8 cellular contexts compared by ENCODE assay signal in genomic region chr11:65132238-65132987, GRCh38. TPM values are rescaled to one million over a fixed set of nuclear protein-coding genes. Genes with fewer than 3 reads are reported as not detected.
DNase-seq lines count a peak whose midpoint lies in the region; ATAC-seq and TF ChIP-seq lines count a peak whose summit lies in the region.

No MANE protein-coding gene starts in this region.

- H3K27me3 ChIP-seq in lower lobe of right lung (ENCODE audit: low read depth) (no peaks in the 10 kb centered on the region), HAP-1 (ENCODE audit: low read depth) (no peaks in the 10 kb centered on the region)

- CTCF ChIA-PET in AG04449 (lab: Yijun Ruan, JAX) (interaction anchor here (0.7 to 1.8 kb wide), 6 partner anchors 11 to 22 kb away, joined by 3 to 4 read pairs (median 3); no protein-coding TSS in a partner anchor), RWPE1 (lab: Yijun Ruan, JAX) (interaction anchor here (0.5 kb wide), 1 partner anchor 74 kb away, joined by 3 read pairs; the partner anchor contains the start of gene NAALADL1)

- in situ Hi-C loops in HAP-1 (cut with MboI; ENCODE audit: low sequenced_read_pairs) (no loop called here), ACHN (cut with HindIII; ENCODE audit: low pct_ligation_motif_present, low pct_unique_long_range_greater_than_20kb, low sequenced_read_pairs) (no loop called here)

- H3K36me3 ChIP-seq in lower lobe of right lung (peaks cover 57% of the 10 kb centered on the region), HAP-1 (replicated peaks) (peaks cover 44% of the 10 kb centered on the region)

- H3K4me3 ChIP-seq in AG04449 (ENCODE audit: low read depth, low read length) (peak overlapping the region; percentile 95; the same call in 1 of the 2 replicates), lower lobe of right lung (peak overlapping the region; percentile 98), HAP-1 (no peak overlapping the region)

- H3K9me3 ChIP-seq in lower lobe of right lung (no peaks in the 10 kb centered on the region), HAP-1 (no peaks in the 10 kb centered on the region)

- DNase-seq in AG04449 (ENCODE audit: low read depth, low spot score) (no peak), RWPE1 (ENCODE audit: low spot score) (no peak), lower lobe of right lung (no peak), HAP-1 (ENCODE audit: low spot score in 2 of 2) (no peak), globus pallidus (ENCODE audit: low spot score) (no peak), ACHN (no peak)
- no peak for DNase-seq in activated CD4-positive, CD25-positive, alpha-beta regulatory T cell treated with anti-CD3 and anti-CD28 coated beads, Interleukin-2, amount 50 U/mL, for 72 hours

- peak overlapping the region; percentile 96 for H3K27ac ChIP-seq in RWPE1
- H3K27ac ChIP-seq in lower lobe of right lung = peak overlapping the region; percentile 99

- ATAC-seq in GM19324 (IDR thresholded peaks at IDR 0.05; ENCODE audit: low FRiP score, unreplicated experiment) (peak; percentile 39), lower lobe of right lung (no peak)

- POLR2A ChIA-PET in AG04449 (lab: Yijun Ruan, JAX) (interaction anchor here (2.4 kb wide), 1 partner anchor 10 kb away, joined by 12 read pairs; the partner anchor contains the start of genes FAU and MRPL49), RWPE1 (lab: Yijun Ruan, JAX; ENCODE audit: low non-redundant PET) (interaction anchor here (2.7 kb wide), 1 partner anchor 11 kb away, joined by 9 read pairs; the partner anchor contains the start of genes FAU and MRPL49)

- intact Hi-C loops in lower lobe of right lung (cut with DNase I) = no loop called here

- TF ChIP-seq CTCF in AG04449 (IDR thresholded peaks at IDR 0.05; ENCODE audit: insufficient read depth, low read length, missing control alignments) (no peak), RWPE1 (conservative IDR thresholded peaks at IDR 0.05; ENCODE audit: low read depth) (no peak), lower lobe of right lung (IDR thresholded peaks at IDR 0.05) (no peak)

- H3K4me1 ChIP-seq in lower lobe of right lung (peaks cover 29% of the 10 kb centered on the region), HAP-1 (peaks cover 9% of the 10 kb centered on the region; the same call in 1 of the 2 replicates)

RNA-seq across cellular contexts. Expression of gene SYVN1, which starts 1.9 kb away (rescaled TPM):
- total RNA-seq in lower lobe of right lung = 68.1 TPM

RNA-seq across cellular contexts. Expression of gene MRPL49, which starts 10.3 kb away (rescaled TPM):
- total RNA-seq in lower lobe of right lung = 40.8 TPM

RNA-seq across cellular contexts. Expression of gene FAU, which starts 10.5 kb away (rescaled TPM):
- total RNA-seq in lower lobe of right lung = 766 TPM

RNA-seq across cellular contexts. Expression of gene ZNHIT2, which starts 14.9 kb away (rescaled TPM):
- 9.5 TPM for total RNA-seq in lower lobe of right lung

RNA-seq across cellular contexts. Expression of gene TM7SF2, which starts 20.7 kb away (rescaled TPM):
- 38.8 TPM for total RNA-seq in lower lobe of right lung
